11 cellular contexts compared by ENCODE assay signal in genomic region chr18:25467226-25468065, GRCh38.
DNase-seq lines count a peak whose midpoint lies in the region; ATAC-seq and TF ChIP-seq lines count a peak whose summit lies in the region.
"Had no signal": no experiment of that assay in that cellular context is flagged by ENCODE, and none has a peak within 500 bp of the region (broad histone marks: within the 10 kb centered on the region; RNA-seq: fewer than 3 reads in every experiment).

No MANE protein-coding gene starts in this region.

- no peaks in the 10 kb centered on the region for H3K36me3 ChIP-seq in adipocyte (ENCODE audit: control insufficient read depth, insufficient read depth, low read length, severe bottlenecking)
- no peaks in the 10 kb centered on the region for H3K36me3 ChIP-seq in left ventricle myocardium inferior
- no peaks in the 10 kb centered on the region for H3K36me3 ChIP-seq in tibial artery
- no peaks in the 10 kb centered on the region for H3K36me3 ChIP-seq in MM.1S (replicated peaks; ENCODE audit: insufficient read depth, low read length)

- H3K27ac ChIP-seq in left ventricle myocardium inferior (replicated peaks): peak overlapping the region; percentile 77
- peak overlapping the region in 1 of 2 donors; percentile 48 for H3K27ac ChIP-seq in tibial artery
- no peak overlapping the region for H3K27ac ChIP-seq in MM.1S (ENCODE audit: low read length)

- peak overlapping the region; percentile 38 for H3K4me3 ChIP-seq in adipocyte (ENCODE audit: low read length)
- H3K4me3 ChIP-seq in left ventricle myocardium inferior: no peak overlapping the region
- no peak overlapping the region for H3K4me3 ChIP-seq in tibial artery
- H3K4me3 ChIP-seq in MM.1S (ENCODE audit: low read length): no peak overlapping the region
- H3K4me3 ChIP-seq: K562 had no signal

- H3K79me2 ChIP-seq in MM.1S (ENCODE audit: low read length): no peaks in the 10 kb centered on the region

- H4K20me1 ChIP-seq in MM.1S (ENCODE audit: insufficient read depth, low read length): no peaks in the 10 kb centered on the region

- no peaks in the 10 kb centered on the region for H3F3A ChIP-seq in MM.1S (ENCODE audit: insufficient read depth, low read length)

- TF ChIP-seq CTCF in left ventricle myocardium inferior (IDR thresholded peaks at IDR 0.05; ENCODE audit: borderline replicate concordance) (no peak), tibial artery (IDR thresholded peaks at IDR 0.05) (no peak), MM.1S (IDR thresholded peaks at IDR 0.05; ENCODE audit: low read length) (no peak)

- peak; percentile 48 for DNase-seq in HT1080 (ENCODE audit: low read depth)
- DNase-seq in adipocyte (ENCODE audit: low read depth): peak; percentile 43
- DNase-seq in left ventricle myocardium inferior: peak; percentile 72
- DNase-seq in tibial artery: peak; percentile 31 to 67
- DNase-seq in stimulated activated naive CD4-positive, alpha-beta T cell (lab: John Stamatoyannopoulos, UW): no peak
- no peak for DNase-seq in MM.1S
- DNase-seq: activated CD4-positive, alpha-beta memory T cell treated with anti-CD3 and anti-CD28 coated beads, Interleukin-2, amount 10 ng/mL, durations not matched to agents 7 days and 5 days; effector memory CD8-positive, alpha-beta T cell; NCI-H526 had no signal

- H3K9me2 ChIP-seq in MM.1S (replicated peaks; ENCODE audit: insufficient read depth, low read length): no peaks in the 10 kb centered on the region

- H2AFZ ChIP-seq in MM.1S (ENCODE audit: low read length): no peak overlapping the region

- H3K27me3 ChIP-seq in adipocyte (replicated peaks; ENCODE audit: control insufficient read depth, insufficient read depth, low read length) (no peaks in the 10 kb centered on the region), left ventricle myocardium inferior (ENCODE audit: low read depth) (no peaks in the 10 kb centered on the region), tibial artery (no peaks in the 10 kb centered on the region), MM.1S (replicated peaks; ENCODE audit: insufficient read depth, low read length) (no peaks in the 10 kb centered on the region)

- no peak for ATAC-seq in HG02678 (IDR thresholded peaks at IDR 0.05; ENCODE audit: unreplicated experiment)
- ATAC-seq: effector memory CD8-positive, alpha-beta T cell; K562 had no signal

- H3K4me2 ChIP-seq in MM.1S (ENCODE audit: low read depth, low read length): no peak overlapping the region

- no peaks in the 10 kb centered on the region for H3K9me3 ChIP-seq in adipocyte (ENCODE audit: control insufficient read depth, low read length)
- no peaks in the 10 kb centered on the region for H3K9me3 ChIP-seq in left ventricle myocardium inferior (replicated peaks)
- H3K9me3 ChIP-seq in tibial artery: no peaks in the 10 kb centered on the region
- H3K9me3 ChIP-seq in MM.1S (replicated peaks; ENCODE audit: insufficient read depth, low read length): no peaks in the 10 kb centered on the region

- intact Hi-C loops in left ventricle myocardium inferior (cut with micrococcal nuclease) (no loop called here), tibial artery (cut with DNase I; ENCODE audit: low total_unique reads) (no loop called here)

- H3K9ac ChIP-seq in adipocyte (ENCODE audit: low read length) (no peak overlapping the region), MM.1S (ENCODE audit: low read length) (no peak overlapping the region)

- H3K4me1 ChIP-seq in adipocyte (ENCODE audit: control insufficient read depth, insufficient read depth, low read length): peaks cover 22% of the 10 kb centered on the region
- H3K4me1 ChIP-seq in left ventricle myocardium inferior: peaks cover 32% of the 10 kb centered on the region
- peaks cover 0 to 23% (median 8%) of the 10 kb centered on the region in 4 donors for H3K4me1 ChIP-seq in tibial artery
- H3K4me1 ChIP-seq in MM.1S (ENCODE audit: low read length): no peaks in the 10 kb centered on the region

Comparison
In these comparisons a context has a peak if more than half of its experiments do, and no peak if none do; other contexts are left out.
1. DNase-seq: peak in HT1080 (single experiment), adipocyte (single experiment), left ventricle myocardium inferior (single experiment) and tibial artery (2 of 2); none in stimulated activated naive CD4-positive, alpha-beta T cell (0 of 6) and MM.1S (single experiment).